ENCODE assay signal across 1 cellular context in genomic region chr10:96496281-96496925, GRCh38.
TF ChIP-seq lines count a peak whose summit lies in the region.

No MANE protein-coding gene starts in this region.

TF ChIP-seq in K562, 482 proteins besides CTCF, POLR2A, EP300 and RAD21 (continued from another document):
- TF ChIP-seq REST (CRISPR knock-in tag; IDR thresholded peaks at IDR 0.05; ENCODE audit: low read depth) = peak; percentile 79; the same call in 1 of the 2 replicates
